ENCODE assay signal across 21 cellular contexts in genomic region chr4:95415346-95415771, GRCh38.
DNase-seq lines count a peak whose midpoint lies in the region; ATAC-seq and TF ChIP-seq lines count a peak whose summit lies in the region.
"Had no signal": no experiment of that assay in that cellular context is flagged by ENCODE, and none has a peak within 500 bp of the region (broad histone marks: within the 10 kb centered on the region; RNA-seq: fewer than 3 reads in every experiment).

No MANE protein-coding gene starts in this region.

- no peak overlapping the region for H3K9ac ChIP-seq in colonic mucosa (ENCODE audit: low read depth in 2 of 2, low read length in 2 of 2)
- H3K9ac ChIP-seq: BLaER1 treated with 17β-estradiol and CSF1 and Interleukin-3, amounts not matched to agents 10 nM and 100 nM had no signal

- H3K4me3 ChIP-seq in brain microvascular endothelial cell (ENCODE audit: low read depth, low read length) (no peak overlapping the region), colonic mucosa (no peak overlapping the region)
- H3K4me3 ChIP-seq: BLaER1 treated with 17β-estradiol and CSF1 and Interleukin-3, amounts not matched to agents 10 nM and 100 nM; gastroesophageal sphincter; psoas muscle; spleen; stomach had no signal

- ATAC-seq in foreskin keratinocyte, result no peak
- no peak for ATAC-seq in GM21526 (IDR thresholded peaks at IDR 0.05; ENCODE audit: low FRiP score, unreplicated experiment)
- ATAC-seq: activated T-cell treated with anti-CD3 and anti-CD28 coated beads, Interleukin-2, amount 50 U/mL, for 72 hours; gastroesophageal sphincter; psoas muscle had no signal

- TF ChIP-seq CTCF in brain microvascular endothelial cell (IDR thresholded peaks at IDR 0.05; ENCODE audit: low read depth, low read length, missing control alignments) (no peak), foreskin keratinocyte (conservative IDR thresholded peaks at IDR 0.05) (no peak), colonic mucosa (IDR thresholded peaks at IDR 0.05) (no peak)

- H3K27ac ChIP-seq in brain microvascular endothelial cell, result no peak overlapping the region
- H3K27ac ChIP-seq in foreskin keratinocyte, result no peak overlapping the region
- no peak overlapping the region for H3K27ac ChIP-seq in colonic mucosa
- H3K27ac ChIP-seq: BLaER1 treated with 17β-estradiol and CSF1 and Interleukin-3, amounts not matched to agents 10 nM and 100 nM; gastroesophageal sphincter; psoas muscle; RWPE1; spleen; stomach had no signal

- DNase-seq in NCI-H2227 (lab: John Stamatoyannopoulos, UW; ENCODE audit: unreplicated experiment) (peak; percentile 14), NCI-H2227 treated with DMSO at 0.1 percent for 48 hours (lab: John Stamatoyannopoulos, UW) (no peak), brain microvascular endothelial cell (peak; percentile 4), foreskin keratinocyte (peak; percentile 3 to 24), smooth muscle cell of the brain vasculature (ENCODE audit: low read depth, low spot score) (peak; percentile 29), colonic mucosa (no peak), NAMALWA (ENCODE audit: low spot score) (no peak)
- DNase-seq: 8988T; activated T-cell treated with anti-CD3 and anti-CD28 coated beads, Interleukin-2, amount 50 U/mL, for 72 hours; Kasumi-1; NCI-H1105 treated with DMSO at 0.1 percent for 48 hours; NCI-H526; psoas muscle; spleen; stimulated activated CD4-positive, alpha-beta T cell treated with anti-CD3 and anti-CD28 coated beads, Interleukin-4, amount 100 ng/mL, for 24 hours; stomach; SW 1271 had no signal

- no peaks in the 10 kb centered on the region for H3K9me3 ChIP-seq in colonic mucosa
- H3K9me3 ChIP-seq: gastroesophageal sphincter, psoas muscle, spleen, stomach had no signal

- in situ Hi-C loops in brain microvascular endothelial cell (cut with HindIII; ENCODE audit: low pct_ligation_motif_present, low sequenced_read_pairs), result no loop called here

- H3K27me3 ChIP-seq in brain microvascular endothelial cell (replicated peaks) (no peaks in the 10 kb centered on the region), foreskin keratinocyte (no peaks in the 10 kb centered on the region), colonic mucosa (no peaks in the 10 kb centered on the region)
- H3K27me3 ChIP-seq: BLaER1 treated with 17β-estradiol and CSF1 and Interleukin-3, amounts not matched to agents 10 nM and 100 nM; gastroesophageal sphincter; spleen; stomach had no signal

- H3K36me3 ChIP-seq in brain microvascular endothelial cell (replicated peaks), result no peaks in the 10 kb centered on the region
- no peaks in the 10 kb centered on the region for H3K36me3 ChIP-seq in colonic mucosa
- H3K36me3 ChIP-seq: BLaER1 treated with 17β-estradiol and CSF1 and Interleukin-3, amounts not matched to agents 10 nM and 100 nM; gastroesophageal sphincter; spleen; stomach had no signal

- H3K4me1 ChIP-seq in foreskin keratinocyte, result no peaks in the 10 kb centered on the region
- H3K4me1 ChIP-seq in colonic mucosa, result no peaks in the 10 kb centered on the region
- H3K4me1 ChIP-seq: gastroesophageal sphincter, psoas muscle, spleen, stomach had no signal

- intact Hi-C loops in colonic mucosa (cut with DNase I), result no loop called here

Comparison
In these comparisons a context has a peak if more than half of its experiments do, and no peak if none do; other contexts are left out.
1. DNase-seq: peak in NCI-H2227 (single experiment), brain microvascular endothelial cell (single experiment), foreskin keratinocyte (2 of 2) and smooth muscle cell of the brain vasculature (single experiment); none in NCI-H2227 treated with DMSO at 0.1 percent for 48 hours (single experiment), colonic mucosa (single experiment) and NAMALWA (single experiment).